In the genomic region with DNA sequence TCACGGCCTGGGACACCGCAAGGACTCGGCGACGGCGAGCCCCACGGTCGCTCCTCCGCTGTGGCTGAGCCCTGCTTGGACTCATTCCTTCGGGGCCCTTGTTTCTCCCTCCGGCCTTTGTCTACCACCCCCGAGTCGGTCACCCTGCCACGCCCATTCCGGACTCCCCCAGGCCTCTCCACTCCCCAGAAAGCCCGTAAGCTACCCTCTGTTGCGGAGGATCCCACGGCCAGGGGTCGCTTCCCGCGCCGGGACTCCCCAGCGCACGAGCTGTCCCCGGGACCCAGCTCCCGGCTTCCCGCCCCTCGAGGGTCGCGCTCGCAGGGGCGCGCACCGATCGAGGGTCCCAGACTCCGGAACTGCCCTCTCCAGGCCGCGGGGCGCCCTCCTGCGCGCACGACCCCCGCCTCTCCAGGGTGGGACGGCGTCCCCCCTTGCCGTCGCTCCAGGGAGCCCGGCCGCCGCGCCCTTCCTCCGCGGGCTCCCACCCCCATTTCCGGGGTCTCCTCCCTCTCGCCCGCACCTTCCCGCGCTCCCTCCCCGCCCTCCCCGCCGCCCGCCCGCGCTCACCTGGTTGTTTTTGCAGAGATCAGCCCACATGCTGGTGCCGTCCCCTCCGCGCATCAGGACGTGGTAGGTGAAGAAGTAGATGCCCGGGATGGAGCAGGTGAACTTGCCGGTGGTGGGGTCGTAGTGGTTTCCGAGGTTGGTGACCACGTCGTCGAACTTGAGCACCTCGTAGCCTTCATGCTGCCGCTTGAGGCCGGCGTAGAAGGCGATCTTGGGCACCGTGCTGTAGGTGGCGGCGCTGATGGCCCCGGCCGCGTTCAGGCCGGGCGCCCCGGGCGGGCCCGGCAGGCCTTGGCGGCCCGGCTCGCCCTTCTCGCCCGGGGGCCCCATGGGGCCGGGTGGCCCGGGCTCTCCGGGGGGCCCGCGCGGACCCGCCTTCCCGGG, we compare ENCODE assay signal across 8 cellular contexts. TPM values are rescaled to one million over a fixed set of nuclear protein-coding genes. Genes with fewer than 3 reads are reported as not detected.
DNase-seq lines count a peak whose midpoint lies in the region; ATAC-seq and TF ChIP-seq lines count a peak whose summit lies in the region.

No MANE protein-coding gene starts in this region.

- no peak overlapping the region for H3K9ac ChIP-seq in smooth muscle cell (ENCODE audit: low read depth)

- ATAC-seq in GM21526 (IDR thresholded peaks at IDR 0.05; ENCODE audit: low FRiP score, unreplicated experiment) (peak; percentile 17), HG03039 (IDR thresholded peaks at IDR 0.05; ENCODE audit: unreplicated experiment) (no peak)

- H3K9me3 ChIP-seq in esophagus (ENCODE audit: control insufficient read depth in 2 of 2, insufficient read depth in 1 of 2, low read depth in 1 of 2, low read length in 1 of 2) (no peaks in the 10 kb centered on the region), smooth muscle cell (replicated peaks; ENCODE audit: low read depth) (no peaks in the 10 kb centered on the region)

- H3K27me3 ChIP-seq in esophagus (ENCODE audit: control insufficient read depth in 1 of 2, insufficient read depth in 2 of 2, low read length in 2 of 2), result peaks cover 0 to 10% of the 10 kb centered on the region in 2 donors
- peaks cover 83% of the 10 kb centered on the region for H3K27me3 ChIP-seq in smooth muscle cell (ENCODE audit: low read depth)

- H3K4me3 ChIP-seq in LNCaP clone FGC (ENCODE audit: low read depth, low read length) (no peak overlapping the region), esophagus (ENCODE audit: low read depth in 1 of 2, low read length in 2 of 2) (peak overlapping the region; percentile 32 to 53), smooth muscle cell (peak overlapping the region; percentile 62)

- no peak overlapping the region for H3K27ac ChIP-seq in esophagus (ENCODE audit: low read depth in 2 of 2, low read length in 1 of 2)
- no peak overlapping the region for H3K27ac ChIP-seq in smooth muscle cell (ENCODE audit: low read depth)

- DNase-seq in GM13977 (ENCODE audit: low spot score) (peak; percentile 55), LNCaP clone FGC (ENCODE audit: low read depth) (no peak), smooth muscle cell (lab: John Stamatoyannopoulos, UW; ENCODE audit: unreplicated experiment) (no peak), NOMO-1 treated with dmso at 0.1 percent for 144 hours (lab: John Stamatoyannopoulos, UW; ENCODE audit: unreplicated experiment) (no peak), LoVo (ENCODE audit: low spot score) (no peak)

- H3K4me1 ChIP-seq in esophagus (ENCODE audit: control insufficient read depth in 2 of 2, insufficient read depth in 2 of 2, low read length in 1 of 2) (peaks cover 0 to 13% of the 10 kb centered on the region in 2 donors), smooth muscle cell (ENCODE audit: low read depth) (peaks cover 5% of the 10 kb centered on the region)

- 6 to 7% methylated on average over 91 to 104 of the region's 104 CpGs for WGBS in esophagus, 2 donors
- 2% methylated on average over 78 of the region's 104 CpGs for WGBS in smooth muscle cell (ENCODE audit: low lambda C conversion rate)

- H3K36me3 ChIP-seq in esophagus (ENCODE audit: control insufficient read depth in 2 of 2, insufficient read depth in 2 of 2, low read length in 1 of 2) (no peaks in the 10 kb centered on the region), smooth muscle cell (ENCODE audit: low read depth) (no peaks in the 10 kb centered on the region)

- TF ChIP-seq CTCF in GM13977 (IDR thresholded peaks at IDR 0.05; ENCODE audit: extremely low read depth, insufficient read depth, missing control alignments) (no peak), LNCaP clone FGC (IDR thresholded peaks at IDR 0.05; ENCODE audit: control insufficient read depth, extremely low read depth, insufficient read depth) (0 out of 2 replicates have a peak, but pooled peaks have one; percentile 1), smooth muscle cell (IDR thresholded peaks at IDR 0.05; ENCODE audit: borderline replicate concordance, insufficient read depth, poor library complexity, severe bottlenecking) (no peak)

- no peak overlapping the region for H2AFZ ChIP-seq in smooth muscle cell (ENCODE audit: low read depth)

- in situ Hi-C loops in GM13977 (cut with MboI; ENCODE audit: low pct_unique_long_range_greater_than_20kb, low sequenced_read_pairs, unreplicated experiment), result no loop called here

- H4K20me1 ChIP-seq in smooth muscle cell (ENCODE audit: low read depth), result peaks cover 6% of the 10 kb centered on the region

- H3F3A ChIP-seq in smooth muscle cell (ENCODE audit: low read depth), result no peaks in the 10 kb centered on the region

- peak overlapping the region; percentile 99 for H3K4me2 ChIP-seq in smooth muscle cell

- no peaks in the 10 kb centered on the region for H3K79me2 ChIP-seq in smooth muscle cell (ENCODE audit: low read depth)

RNA-seq across cellular contexts. Expression of gene C1QL3, which starts 1.5 kb away (rescaled TPM):
- polyA plus RNA-seq in esophagus, result not detected
- 2.9 and 4.0 TPM in 2 replicates for total RNA-seq in smooth muscle cell
- polyA plus RNA-seq in smooth muscle cell, result 0.34 and 2.7 TPM in 2 replicates
